ENCODE assay signal across 1 cellular context in genomic region chr3:88101142-88101541, GRCh38.
TF ChIP-seq lines count a peak whose summit lies in the region.

No MANE protein-coding gene starts in this region.

TF ChIP-seq in GM12878, 131 proteins besides CTCF, POLR2A, EP300 and RAD21:
- TF ChIP-seq POU2F2 (IDR thresholded peaks at IDR 0.05; ENCODE audit: borderline replicate concordance, low read depth, low read length) (no peak), MEF2A (IDR thresholded peaks at IDR 0.05; ENCODE audit: insufficient read depth, low read depth, low read length) (0 out of 2 replicates have a peak, but pooled peaks have one; percentile 12)
TF ChIP-seq in GM12878: peak in this region for 1.
